Comparison of ENCODE assay signal across 8 cellular contexts in the genomic region with DNA sequence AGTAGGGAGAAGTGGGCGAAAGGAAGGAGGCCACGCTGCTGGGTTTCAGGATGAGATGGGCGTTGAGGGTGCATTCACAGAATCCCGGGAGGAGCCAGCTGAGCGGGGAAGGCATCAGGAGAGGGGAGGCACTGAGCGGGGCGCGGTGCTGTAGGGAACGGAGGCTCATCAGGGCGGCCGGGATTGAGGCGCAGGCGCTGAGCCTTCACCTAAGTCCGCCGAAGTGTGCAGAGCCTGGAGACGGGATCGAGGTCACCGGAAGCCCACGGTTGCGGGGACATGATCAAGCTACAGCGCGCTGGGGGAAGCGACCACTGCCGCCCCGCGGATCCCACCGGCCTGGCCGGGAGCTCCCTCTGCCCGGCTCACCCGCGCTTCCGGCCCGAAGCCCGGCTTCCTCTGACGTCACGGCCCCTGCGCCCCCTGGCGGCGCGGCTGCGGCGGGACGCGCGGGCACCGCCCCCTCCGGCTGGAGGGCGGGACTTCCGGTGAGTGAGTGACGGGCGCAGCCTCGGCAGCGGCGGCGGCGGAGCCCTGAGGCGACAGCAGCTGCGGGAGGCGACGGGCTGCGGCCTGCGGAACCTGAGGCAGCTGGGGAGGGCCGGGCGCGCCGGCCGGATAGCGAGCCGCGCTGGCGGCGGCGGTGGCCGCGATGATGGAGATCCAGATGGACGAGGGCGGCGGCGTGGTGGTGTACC. TPM values are rescaled to one million over a fixed set of nuclear protein-coding genes. Genes with fewer than 3 reads are reported as not detected.
DNase-seq lines count a peak whose midpoint lies in the region; TF ChIP-seq lines count a peak whose summit lies in the region.

A gene with protein sequence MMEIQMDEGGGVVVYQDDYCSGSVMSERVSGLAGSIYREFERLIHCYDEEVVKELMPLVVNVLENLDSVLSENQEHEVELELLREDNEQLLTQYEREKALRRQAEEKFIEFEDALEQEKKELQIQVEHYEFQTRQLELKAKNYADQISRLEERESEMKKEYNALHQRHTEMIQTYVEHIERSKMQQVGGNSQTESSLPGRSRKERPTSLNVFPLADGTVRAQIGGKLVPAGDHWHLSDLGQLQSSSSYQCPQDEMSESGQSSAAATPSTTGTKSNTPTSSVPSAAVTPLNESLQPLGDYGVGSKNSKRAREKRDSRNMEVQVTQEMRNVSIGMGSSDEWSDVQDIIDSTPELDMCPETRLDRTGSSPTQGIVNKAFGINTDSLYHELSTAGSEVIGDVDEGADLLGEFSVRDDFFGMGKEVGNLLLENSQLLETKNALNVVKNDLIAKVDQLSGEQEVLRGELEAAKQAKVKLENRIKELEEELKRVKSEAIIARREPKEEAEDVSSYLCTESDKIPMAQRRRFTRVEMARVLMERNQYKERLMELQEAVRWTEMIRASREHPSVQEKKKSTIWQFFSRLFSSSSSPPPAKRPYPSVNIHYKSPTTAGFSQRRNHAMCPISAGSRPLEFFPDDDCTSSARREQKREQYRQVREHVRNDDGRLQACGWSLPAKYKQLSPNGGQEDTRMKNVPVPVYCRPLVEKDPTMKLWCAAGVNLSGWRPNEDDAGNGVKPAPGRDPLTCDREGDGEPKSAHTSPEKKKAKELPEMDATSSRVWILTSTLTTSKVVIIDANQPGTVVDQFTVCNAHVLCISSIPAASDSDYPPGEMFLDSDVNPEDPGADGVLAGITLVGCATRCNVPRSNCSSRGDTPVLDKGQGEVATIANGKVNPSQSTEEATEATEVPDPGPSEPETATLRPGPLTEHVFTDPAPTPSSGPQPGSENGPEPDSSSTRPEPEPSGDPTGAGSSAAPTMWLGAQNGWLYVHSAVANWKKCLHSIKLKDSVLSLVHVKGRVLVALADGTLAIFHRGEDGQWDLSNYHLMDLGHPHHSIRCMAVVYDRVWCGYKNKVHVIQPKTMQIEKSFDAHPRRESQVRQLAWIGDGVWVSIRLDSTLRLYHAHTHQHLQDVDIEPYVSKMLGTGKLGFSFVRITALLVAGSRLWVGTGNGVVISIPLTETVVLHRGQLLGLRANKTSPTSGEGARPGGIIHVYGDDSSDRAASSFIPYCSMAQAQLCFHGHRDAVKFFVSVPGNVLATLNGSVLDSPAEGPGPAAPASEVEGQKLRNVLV (N-terminal part only) (plus strand): TSS at position 508 of the 698 bp plus-strand sequence. CDS start 145 bp downstream, at position 653.

- peak within 1 kb of the TSS; percentile 97 for H3K4me3 ChIP-seq in H7 (ENCODE audit: insufficient read depth, low read depth, low read length)
- H3K4me3 ChIP-seq in Loucy (ENCODE audit: low read length, poor library complexity, severe bottlenecking), result peak within 1 kb of the TSS; percentile 86
- H3K4me3 ChIP-seq in foreskin fibroblast (ENCODE audit: low read depth in 1 of 2, low read length in 2 of 2), result peak within 1 kb of the TSS; percentile 97 to 99
- peak within 1 kb of the TSS; percentile 94 for H3K4me3 ChIP-seq in neuron (ENCODE audit: low read length)

- peak within 1 kb of the TSS; percentile 93 for H3K4me2 ChIP-seq in Loucy (ENCODE audit: low read depth, low read length, poor library complexity, severe bottlenecking)

- DNase-seq in G401 (ENCODE audit: low spot score), result peak; percentile 86
- peak; percentile 100 for DNase-seq in H7
- peak; percentile 81 to 89 for DNase-seq in SHP77 (lab: John Stamatoyannopoulos, UW)
- DNase-seq in activated gamma-delta T cell (lab: John Stamatoyannopoulos, UW), result peak; percentile 91
- DNase-seq in foreskin fibroblast, result peak; percentile 83 to 97
- DNase-seq in stromal cell of bone marrow (ENCODE audit: low read depth), result peak; percentile 71

- H2AFZ ChIP-seq in Loucy (ENCODE audit: low read length), result peak within 1 kb of the TSS; percentile 88
- peak within 1 kb of the TSS; percentile 15 for H2AFZ ChIP-seq in neuron (ENCODE audit: low read depth, low read length)

- H3K27me3 ChIP-seq in H7 (ENCODE audit: control insufficient read depth, insufficient read depth, low read length) (no peaks in the 10 kb centered on the region), Loucy (ENCODE audit: insufficient read depth, low read length, poor library complexity, severe bottlenecking) (no peaks in the 10 kb centered on the region), neuron (ENCODE audit: insufficient read depth, low read length) (no peaks in the 10 kb centered on the region)

- no peaks in the 10 kb centered on the region for H3K9me3 ChIP-seq in Loucy (ENCODE audit: insufficient read depth, low read depth, low read length)
- H3K9me3 ChIP-seq in neuron (ENCODE audit: low read length), result no peaks in the 10 kb centered on the region

- H3K9me2 ChIP-seq in Loucy (replicated peaks; ENCODE audit: low read depth, low read length), result no peaks in the 10 kb centered on the region

- peaks cover 7% of the 10 kb centered on the region for H3K36me3 ChIP-seq in H7 (replicated peaks; ENCODE audit: control insufficient read depth, insufficient read depth, low read length)
- H3K36me3 ChIP-seq in Loucy (ENCODE audit: insufficient read depth, low read length), result peaks cover 10% of the 10 kb centered on the region; the same call in 1 of the 2 replicates
- peaks cover 17% of the 10 kb centered on the region for H3K36me3 ChIP-seq in neuron (ENCODE audit: insufficient read depth, low read length)

- H3F3A ChIP-seq in Loucy (ENCODE audit: low read depth), result no peaks in the 10 kb centered on the region

- H3K4me1 ChIP-seq in Loucy (ENCODE audit: insufficient read depth, low read length, poor library complexity, severe bottlenecking) (no peaks in the 10 kb centered on the region), neuron (ENCODE audit: insufficient read depth, low read length) (peaks cover 21% of the 10 kb centered on the region)

- H3K79me2 ChIP-seq in Loucy (ENCODE audit: insufficient read depth, low read length), result peaks cover 40% of the 10 kb centered on the region

- H3K9ac ChIP-seq in Loucy (ENCODE audit: low read depth, low read length, poor library complexity, severe bottlenecking), result peak within 1 kb of the TSS; percentile 81

- TF ChIP-seq CTCF in Loucy (conservative IDR thresholded peaks at IDR 0.05; ENCODE audit: low read length) (peak; percentile 49), foreskin fibroblast (IDR thresholded peaks at IDR 0.05; ENCODE audit: low read depth, low read length) (peak; percentile 52)

- in situ Hi-C loops in G401 (cut with HindIII; ENCODE audit: low sequenced_read_pairs), result no loop called here

- H4K20me1 ChIP-seq in Loucy (ENCODE audit: insufficient read depth, low read length, poor library complexity, severe bottlenecking), result peaks cover 16% of the 10 kb centered on the region

RNA-seq across cellular contexts. Expression of the gene that starts here (rescaled TPM):
- 20.6 and 27.7 TPM in 2 replicates for total RNA-seq in G401 (2014; rRNA removed; shearing (Covaris generic))
- 35.2 and 44.9 TPM in 2 replicates for total RNA-seq in H7 (2014; rRNA removed; shearing (Covaris generic))

Comparison
In these comparisons a context has a peak if more than half of its experiments do, and no peak if none do; other contexts are left out.
1. Peak in every context shown above with its lines: DNase-seq and H3K4me3 ChIP-seq.